ENCODE assay signal across 26 cellular contexts in genomic region chr15:93007994-93008393, GRCh38.
A peak's percentile ranks its signal among the peaks of the same experiment; 100 is the strongest.
DNase-seq lines count a peak whose midpoint lies in the region; ATAC-seq and TF ChIP-seq lines count a peak whose summit lies in the region.
"Had no signal": no experiment of that assay in that cellular context is flagged by ENCODE, and none has a peak within 500 bp of the region (broad histone marks: within the 10 kb centered on the region; RNA-seq: fewer than 3 reads in every experiment).

No MANE protein-coding gene starts in this region.

- H3K14ac ChIP-seq in trophoblast cell (ENCODE audit: low read length), result no peak overlapping the region

- H3K27me3 Mint-ChIP-seq in activated T-cell treated with anti-CD3 and anti-CD28 coated beads, Interleukin-2, amount 50 U/mL, for 24 hours, result no peaks in the 10 kb centered on the region
- H3K27me3 Mint-ChIP-seq in GM23338 (ENCODE audit: insufficient read depth, low read depth, poor library complexity) (peaks cover 1% of the 10 kb centered on the region), memory B cell (no peaks in the 10 kb centered on the region)
- H3K27me3 Mint-ChIP-seq: B cell; central memory CD8-positive, alpha-beta T cell; natural killer cell treated with Interleukin-12 subunit alpha and Interleukin-12 subunit beta and Interleukin-15 and Interleukin-18, amount 100 ng/mL, for 72 hours; type B pancreatic cell had no signal

- H3K27me3 ChIP-seq in GM23338 (ENCODE audit: insufficient read depth) (no peaks in the 10 kb centered on the region), trophoblast cell (ENCODE audit: insufficient read depth, low read length) (no peaks in the 10 kb centered on the region)
- H3K27me3 ChIP-seq: ascending aorta had no signal

- H4K91ac ChIP-seq in trophoblast cell (ENCODE audit: low read depth, low read length), result no peak overlapping the region

- H3K27ac Mint-ChIP-seq in activated T-cell treated with anti-CD3 and anti-CD28 coated beads, Interleukin-2, amount 50 U/mL, for 24 hours, result peak overlapping the region; percentile 74
- peak overlapping the region; percentile 20 for H3K27ac Mint-ChIP-seq in GM23338
- H3K27ac Mint-ChIP-seq in memory B cell, result peak overlapping the region; percentile 5
- H3K27ac Mint-ChIP-seq: B cell, type B pancreatic cell had no signal

- DNase-seq in activated T-cell treated with anti-CD3 and anti-CD28 coated beads, Interleukin-2, amount 50 U/mL, for 24 hours, result no peak
- DNase-seq in activated T-cell treated with anti-CD3 and anti-CD28 coated beads, Interleukin-2, amount 50 U/mL, for 48 hours, result no peak
- DNase-seq in GM23338 (ENCODE audit: low spot score), result no peak
- DNase-seq in memory B cell (ENCODE audit: low spot score in 2 of 2), result no peak
- DNase-seq in trophoblast cell, result no peak
- DNase-seq in NCI-H1092 treated with DMSO at 0.1 percent for 48 hours (lab: John Stamatoyannopoulos, UW), result no peak
- no peak for DNase-seq in KG1 (lab: John Stamatoyannopoulos, UW)
- no peak for DNase-seq in stimulated activated CD4-positive, alpha-beta T cell treated with anti-CD3 and anti-CD28 coated beads, Interleukin-1b, Interleukin-23, amount 100 ng/mL, for 48 hours
- DNase-seq: activated CD8-positive, alpha-beta memory T cell treated with anti-CD3 and anti-CD28 coated beads, Interleukin-2, amount 50 U/mL, for 48 hours; COR-L47; DMS79 treated with DMSO at 0.1 percent for 48 hours; GOT3; kidney glomerular epithelial cell; NCI-H1436 treated with DMSO at 0.1 percent for 48 hours; NCI-H446 treated with DMSO at 0.1 percent for 48 hours; posterior cingulate gyrus had no signal

- no peak overlapping the region for H3K4me3 Mint-ChIP-seq in activated T-cell treated with anti-CD3 and anti-CD28 coated beads, Interleukin-2, amount 50 U/mL, for 24 hours
- no peak overlapping the region for H3K4me3 Mint-ChIP-seq in GM23338
- H3K4me3 Mint-ChIP-seq in memory B cell, result no peak overlapping the region
- H3K4me3 Mint-ChIP-seq: B cell; central memory CD8-positive, alpha-beta T cell; natural killer cell treated with Interleukin-12 subunit alpha and Interleukin-12 subunit beta and Interleukin-15 and Interleukin-18, amount 100 ng/mL, for 72 hours; T-helper 2 cell treated with Interferon-gamma antibody and Interleukin-4, amounts not matched to agents 5 μg/mL and 100 μg/mL, for 36 hours; type B pancreatic cell had no signal

- peaks cover 99% of the 10 kb centered on the region for H3K36me3 Mint-ChIP-seq in activated T-cell treated with anti-CD3 and anti-CD28 coated beads, Interleukin-2, amount 50 U/mL, for 24 hours (ENCODE audit: low read depth)
- H3K36me3 Mint-ChIP-seq in GM23338 (ENCODE audit: low read depth) (peaks cover 91% of the 10 kb centered on the region), memory B cell (peaks cover 44% of the 10 kb centered on the region)

- peak overlapping the region; percentile 58; the same call in 1 of the 2 replicates for H3K27ac ChIP-seq in GM23338 (ENCODE audit: low read depth)
- H3K27ac ChIP-seq in trophoblast cell (ENCODE audit: low read depth, low read length), result no peak overlapping the region
- H3K27ac ChIP-seq: ascending aorta, VCaP had no signal

- TF ChIP-seq CTCF in GM23338 (conservative IDR thresholded peaks at IDR 0.05; ENCODE audit: low read depth in 2 of 2), result no peak

- no peak overlapping the region for H2BK120ac ChIP-seq in trophoblast cell (ENCODE audit: insufficient read depth, low read length, poor library complexity)

- peaks cover 9% of the 10 kb centered on the region for H4K20me1 ChIP-seq in GM23338 (replicated peaks; ENCODE audit: insufficient read depth)

- H3K79me1 ChIP-seq in trophoblast cell (ENCODE audit: low read length), result no peaks in the 10 kb centered on the region

- H3K4me2 ChIP-seq in GM23338 (no peak overlapping the region), trophoblast cell (ENCODE audit: low read length) (no peak overlapping the region)

- H2BK5ac ChIP-seq in trophoblast cell (ENCODE audit: low read depth, low read length, poor library complexity), result no peak overlapping the region

- no peaks in the 10 kb centered on the region for H3K9me3 ChIP-seq in trophoblast cell (ENCODE audit: insufficient read depth, low read depth, low read length)
- H3K9me3 ChIP-seq: ascending aorta had no signal

- no peaks in the 10 kb centered on the region for H3K4me1 Mint-ChIP-seq in activated T-cell treated with anti-CD3 and anti-CD28 coated beads, Interleukin-2, amount 50 U/mL, for 24 hours (ENCODE audit: low read depth)
- H3K4me1 Mint-ChIP-seq in GM23338 (no peaks in the 10 kb centered on the region), memory B cell (peaks cover 2% of the 10 kb centered on the region)
- H3K4me1 Mint-ChIP-seq: B cell had no signal

- no peak overlapping the region for H3K23ac ChIP-seq in trophoblast cell (ENCODE audit: low read length)

- no peak overlapping the region for H2AFZ ChIP-seq in GM23338
- no peak overlapping the region for H2AFZ ChIP-seq in trophoblast cell (ENCODE audit: insufficient read depth, low read length, poor library complexity)

- no peak overlapping the region for H2AK5ac ChIP-seq in trophoblast cell (ENCODE audit: low read length)

- no peak overlapping the region for H4K12ac ChIP-seq in trophoblast cell (ENCODE audit: low read depth, low read length)

- H3K9me3 Mint-ChIP-seq in activated T-cell treated with anti-CD3 and anti-CD28 coated beads, Interleukin-2, amount 50 U/mL, for 24 hours, result no peaks in the 10 kb centered on the region
- H3K9me3 Mint-ChIP-seq in GM23338 (no peaks in the 10 kb centered on the region), memory B cell (no peaks in the 10 kb centered on the region)
- H3K9me3 Mint-ChIP-seq: central memory CD8-positive, alpha-beta T cell; natural killer cell treated with Interleukin-12 subunit alpha and Interleukin-12 subunit beta and Interleukin-15 and Interleukin-18, amount 100 ng/mL, for 72 hours; T-helper 2 cell treated with Interferon-gamma antibody and Interleukin-4, amounts not matched to agents 5 μg/mL and 100 μg/mL, for 36 hours; type B pancreatic cell had no signal

- H3K4me3 ChIP-seq in GM23338 (no peak overlapping the region), trophoblast cell (ENCODE audit: low read depth, low read length) (no peak overlapping the region)
- H3K4me3 ChIP-seq: ascending aorta, GM12878 had no signal

- H3K79me2 ChIP-seq in GM23338 (replicated peaks; ENCODE audit: insufficient read depth) (no peaks in the 10 kb centered on the region), trophoblast cell (ENCODE audit: control insufficient read depth, insufficient read depth, low read length, poor library complexity) (no peaks in the 10 kb centered on the region)

- no peak overlapping the region for H2BK12ac ChIP-seq in trophoblast cell (ENCODE audit: low read length)

- ATAC-seq in GM23338 (no peak), memory B cell (ENCODE audit: low read depth) (no peak)
- ATAC-seq: GM12878, sciatic nerve, SK-N-SH treated with all-trans-retinoic acid at 6 μM for 48 hours had no signal

- WGBS in trophoblast cell (ENCODE audit: extremely low coverage, insufficient coverage, insufficient read length), result no CpG with 5 or more reads among the region's 3 CpGs

- no peaks in the 10 kb centered on the region for H3F3A ChIP-seq in GM23338 (replicated peaks; ENCODE audit: low read depth)

- H3K9me2 ChIP-seq in GM23338 (ENCODE audit: insufficient read depth), result no peaks in the 10 kb centered on the region

- H3K36me3 ChIP-seq in GM23338 (ENCODE audit: insufficient read depth), result peaks cover 78% of the 10 kb centered on the region
- H3K36me3 ChIP-seq in trophoblast cell (ENCODE audit: control insufficient read depth in 1 of 2, insufficient read depth in 2 of 2, low read length in 2 of 2), result peaks cover 34 to 53% of the 10 kb centered on the region in 2 experiments

- H3K4ac ChIP-seq in trophoblast cell (ENCODE audit: low read depth, low read length), result no peak overlapping the region

- H3K18ac ChIP-seq in trophoblast cell (ENCODE audit: low read length), result peak overlapping the region; percentile 25

- no peak overlapping the region for H4K8ac ChIP-seq in trophoblast cell (ENCODE audit: low read depth, low read length)

- no peaks in the 10 kb centered on the region for H3K4me1 ChIP-seq in GM23338 (ENCODE audit: insufficient read depth)
- no peaks in the 10 kb centered on the region for H3K4me1 ChIP-seq in trophoblast cell (ENCODE audit: control insufficient read depth in 1 of 2, insufficient read depth in 2 of 2, low read length in 2 of 2)
- H3K4me1 ChIP-seq: ascending aorta had no signal

- H3K9ac ChIP-seq in trophoblast cell (ENCODE audit: low read length), result no peak overlapping the region

TF ChIP-seq in GM23338, 12 proteins besides CTCF, POLR2A, EP300 and RAD21 (continues in another document):
- TF ChIP-seq NANOG (IDR thresholded peaks at IDR 0.05; ENCODE audit: borderline replicate concordance) (no peak), JUNB (IDR thresholded peaks at IDR 0.05; ENCODE audit: unreplicated experiment) (no peak)

Comparison
In these comparisons a context has a peak if more than half of its experiments do, and no peak if none do; other contexts are left out.
1. H3K27ac Mint-ChIP-seq: peak in every context shown above with its lines; median percentile 74 in activated T-cell treated with anti-CD3 and anti-CD28 coated beads, Interleukin-2, amount 50 U/mL, for 24 hours; 20 in GM23338; 5 in memory B cell.